8 cellular contexts compared by ENCODE assay signal in genomic region chr7:42237162-42237821, GRCh38. TPM values are rescaled to one million over a fixed set of nuclear protein-coding genes. Genes with fewer than 3 reads are reported as not detected.
DNase-seq lines count a peak whose midpoint lies in the region; ATAC-seq and TF ChIP-seq lines count a peak whose summit lies in the region.

Gene GLI3 (minus strand): TSS chr7:42237209. CDS start chr7:42223253, 13,956 bp downstream.

- no peak within 1 kb of the TSS for H3K4me3 ChIP-seq in CD8-positive, alpha-beta memory T cell (ENCODE audit: low read length)
- H3K4me3 ChIP-seq in epithelial cell of esophagus (ENCODE audit: low read length), result peak within 1 kb of the TSS; percentile 78

- no peak for DNase-seq in CD8-positive, alpha-beta memory T cell
- DNase-seq in T1000 (lab: John Stamatoyannopoulos, UW) (peak; percentile 68), epithelial cell of esophagus (ENCODE audit: low read depth) (peak; percentile 93), mesenteric fat pad (ENCODE audit: low spot score) (peak; percentile 92), superior temporal gyrus (ENCODE audit: extremely low spot score) (no peak)

- H3K36me3 Mint-ChIP-seq in CD8-positive, alpha-beta memory T cell, result no peaks in the 10 kb centered on the region

- no peaks in the 10 kb centered on the region for H3K27me3 ChIP-seq in CD8-positive, alpha-beta memory T cell (ENCODE audit: insufficient read depth, low read length, poor library complexity, severe bottlenecking)

- POLR2A ChIA-PET in CD8-positive, alpha-beta memory T cell (lab: Charles Lee), result no interaction called here

- H3K27me3 Mint-ChIP-seq in CD8-positive, alpha-beta memory T cell, result peaks cover 34 to 69% of the 10 kb centered on the region in 2 donors

- ATAC-seq in GM19043 (IDR thresholded peaks at IDR 0.05; ENCODE audit: low read depth, unreplicated experiment) (peak; percentile 68), HG03439 (IDR thresholded peaks at IDR 0.05; ENCODE audit: unreplicated experiment) (peak; percentile 75)

- TF ChIP-seq CTCF in epithelial cell of esophagus (IDR thresholded peaks at IDR 0.05; ENCODE audit: insufficient read depth, low read depth, low read length, missing control alignments), result peak; percentile 31

- CTCF ChIA-PET in CD8-positive, alpha-beta memory T cell (lab: Charles Lee), result no interaction called here

- peaks cover 8 to 19% (median 10%) of the 10 kb centered on the region in 3 donors for H3K4me1 Mint-ChIP-seq in CD8-positive, alpha-beta memory T cell

- no peak within 1 kb of the TSS for H3K27ac ChIP-seq in CD8-positive, alpha-beta memory T cell (ENCODE audit: low read depth, low read length)
- no peak within 1 kb of the TSS for H3K27ac ChIP-seq in temporal lobe (ENCODE audit: low read depth, low read length)

- H3K9me3 Mint-ChIP-seq in CD8-positive, alpha-beta memory T cell, result peaks cover 0 to 6% (median 0%) of the 10 kb centered on the region in 5 donors

- H3K4me3 Mint-ChIP-seq in CD8-positive, alpha-beta memory T cell, result peak within 1 kb of the TSS; percentile 54 to 78 (median 70)

- no peaks in the 10 kb centered on the region for H3K36me3 ChIP-seq in CD8-positive, alpha-beta memory T cell (ENCODE audit: insufficient read depth, low read length)

- no peaks in the 10 kb centered on the region for H3K9me3 ChIP-seq in CD8-positive, alpha-beta memory T cell (ENCODE audit: low read length)

- peak within 1 kb of the TSS in 1 of 8 donors; percentile 29 for H3K27ac Mint-ChIP-seq in CD8-positive, alpha-beta memory T cell

- H3K4me1 ChIP-seq in CD8-positive, alpha-beta memory T cell (ENCODE audit: insufficient read depth, low read length), result no peaks in the 10 kb centered on the region

RNA-seq across cellular contexts. Expression of gene GLI3, which starts in this region (rescaled TPM):
- total RNA-seq in CD8-positive, alpha-beta memory T cell, result under 1 TPM; 0.44 to 0.46 TPM
- 0.16 TPM for polyA plus RNA-seq in CD8-positive, alpha-beta memory T cell
- total RNA-seq in mesenteric fat pad (25.5 TPM), temporal lobe (12.3 TPM)

Comparison
In these comparisons a context has a peak if more than half of its experiments do, and no peak if none do; other contexts are left out.
1. DNase-seq: peak in T1000 (single experiment), epithelial cell of esophagus (single experiment) and mesenteric fat pad (single experiment); none in CD8-positive, alpha-beta memory T cell (0 of 5) and superior temporal gyrus (single experiment).